8 cellular contexts compared by ENCODE assay signal in genomic region chr5:124741711-124742496, GRCh38. TPM values are rescaled to one million over a fixed set of nuclear protein-coding genes. Genes with fewer than 3 reads are reported as not detected.
A peak's percentile ranks its signal among the peaks of the same experiment; 100 is the strongest.
DNase-seq lines count a peak whose midpoint lies in the region; ATAC-seq and TF ChIP-seq lines count a peak whose summit lies in the region.

No MANE protein-coding gene starts in this region.

- H3K4me3 ChIP-seq in GM23338 = no peak overlapping the region; the same call in 1 of the 2 replicates
- H3K4me3 ChIP-seq in Panc1 (ENCODE audit: low read depth in 2 of 2, low read length in 2 of 2) = peak overlapping the region; percentile 79 to 82
- H3K4me3 ChIP-seq in fibroblast of lung (replicated peaks in 1 of 4; ENCODE audit: control extremely low read depth in 1 of 4, insufficient read depth in 1 of 4, low read depth in 3 of 4, low read length in 4 of 4) = peak overlapping the region in 3 of 4 experiments; percentile 69 to 97 (median 70)
- H3K4me3 ChIP-seq in sigmoid colon = peak overlapping the region in 3 of 4 donors; percentile 67 to 70 (median 69)
- H3K4me3 ChIP-seq in effector memory CD4-positive, alpha-beta T cell (ENCODE audit: insufficient read depth, low read depth, low read length, poor library complexity, severe bottlenecking) = no peak overlapping the region

- no peak for TF ChIP-seq POLR2A in sigmoid colon (IDR thresholded peaks at IDR 0.05)

- BruUV-seq in Panc1 (replicated peaks; lab: Mats Ljungman, UMichigan) = no TSS peak

- H3K4me1 ChIP-seq in GM23338 (ENCODE audit: insufficient read depth) (peaks cover 77% of the 10 kb centered on the region), Panc1 (ENCODE audit: control insufficient read depth, insufficient read depth, low read length) (peaks cover 51% of the 10 kb centered on the region), fibroblast of lung (ENCODE audit: control insufficient read depth, extremely low read depth, insufficient read depth, low read length) (peaks cover 6% of the 10 kb centered on the region), sigmoid colon (peaks cover 0 to 79% (median 60%) of the 10 kb centered on the region in 4 donors)
- H3K4me1 ChIP-seq in effector memory CD4-positive, alpha-beta T cell (ENCODE audit: control insufficient read depth, insufficient read depth, low read length, poor library complexity, severe bottlenecking) = no peaks in the 10 kb centered on the region

- H3K79me2 ChIP-seq in GM23338 (replicated peaks; ENCODE audit: insufficient read depth) (peaks cover 76% of the 10 kb centered on the region), fibroblast of lung (ENCODE audit: control insufficient read depth, insufficient read depth, low read length) (peaks cover 53% of the 10 kb centered on the region)

- H3K4me1 Mint-ChIP-seq in GM23338 = peaks cover 5% of the 10 kb centered on the region

- no peaks in the 10 kb centered on the region for H4K20me1 ChIP-seq in GM23338 (replicated peaks; ENCODE audit: insufficient read depth)
- no peaks in the 10 kb centered on the region for H4K20me1 ChIP-seq in fibroblast of lung (ENCODE audit: control insufficient read depth, extremely low read depth, insufficient read depth, low read length)

- in situ Hi-C loops in Panc1 (cut with HindIII; ENCODE audit: low pct_unique_long_range_greater_than_20kb, low sequenced_read_pairs) = no loop called here

- H2AFZ ChIP-seq in GM23338 (no peak overlapping the region), fibroblast of lung (ENCODE audit: low read length) (no peak overlapping the region)

- H3K4me2 ChIP-seq in GM23338 = peak overlapping the region; percentile 87
- peak overlapping the region; percentile 42 for H3K4me2 ChIP-seq in fibroblast of lung (ENCODE audit: extremely low read depth, insufficient read depth, low read length)

- H3K36me3 Mint-ChIP-seq in GM23338 (ENCODE audit: low read depth) = no peaks in the 10 kb centered on the region; the same call in 2 of the 3 replicates

- H3K9me3 ChIP-seq in Panc1 (ENCODE audit: control insufficient read depth, insufficient read depth, low read depth, low read length) (no peaks in the 10 kb centered on the region), fibroblast of lung (ENCODE audit: control insufficient read depth, insufficient read depth, low read depth, low read length) (no peaks in the 10 kb centered on the region), sigmoid colon (no peaks in the 10 kb centered on the region)
- no peaks in the 10 kb centered on the region for H3K9me3 ChIP-seq in effector memory CD4-positive, alpha-beta T cell (ENCODE audit: control insufficient read depth, low read length)

- POLR2A ChIA-PET in Panc1 (lab: Charles Lee) = interaction anchor here (0.7 kb wide), 1 partner anchor 1152 kb away, joined by 3 read pairs; no protein-coding TSS in a partner anchor

- TF ChIP-seq EP300 in sigmoid colon (IDR thresholded peaks at IDR 0.05) = no peak

- intact Hi-C loops in Panc1 (cut with micrococcal nuclease; ENCODE audit: unreplicated experiment) (loop anchor here (5.0 to 10.0 kb wide), 4 partner anchors 85 to 1070 kb away; no protein-coding TSS in a partner anchor), sigmoid colon (cut with DNase I) (loop anchor here (5.0 to 10.0 kb wide), 6 partner anchors 45 to 1047 kb away; no protein-coding TSS in a partner anchor)

- H3K27ac Mint-ChIP-seq in GM23338 = no peak overlapping the region

- no peaks in the 10 kb centered on the region for H3K9me2 ChIP-seq in GM23338 (ENCODE audit: insufficient read depth)

- no peak for TF ChIP-seq CTCF in GM23338 (conservative IDR thresholded peaks at IDR 0.05; ENCODE audit: low read depth in 2 of 2)
- TF ChIP-seq CTCF in Panc1 (IDR thresholded peaks at IDR 0.05) = no peak
- no peak for TF ChIP-seq CTCF in fibroblast of lung (conservative IDR thresholded peaks at IDR 0.05 in 1 of 2, IDR thresholded peaks at IDR 0.05 in 1 of 2; ENCODE audit: low read depth in 1 of 2, low read length in 2 of 2)
- no peak for TF ChIP-seq CTCF in sigmoid colon (IDR thresholded peaks at IDR 0.05)

- DNase-seq in GM23338 (ENCODE audit: low spot score) = peak; percentile 54
- DNase-seq in Panc1 (ENCODE audit: low read depth, low spot score) = no peak
- peak; percentile 92 to 99 for DNase-seq in fibroblast of lung (ENCODE audit: low read depth in 2 of 2)
- DNase-seq in sigmoid colon = no peak
- no peak for DNase-seq in germinal center (ENCODE audit: low spot score)
- DNase-seq in CD1c-positive myeloid dendritic cell (ENCODE audit: extremely low spot score) = no peak
- DNase-seq in effector memory CD4-positive, alpha-beta T cell = no peak

- H3K27me3 Mint-ChIP-seq in GM23338 (ENCODE audit: insufficient read depth, low read depth, poor library complexity) = peaks cover 4% of the 10 kb centered on the region

- no peak overlapping the region for H3K9ac ChIP-seq in fibroblast of lung (ENCODE audit: insufficient read depth, low read length)

- ATAC-seq in GM23338 (no peak), Panc1 (peak; percentile 66), GM18498 (IDR thresholded peaks at IDR 0.05; ENCODE audit: unreplicated experiment) (no peak)

- peaks cover 2% of the 10 kb centered on the region; the same call in 1 of the 3 replicates for H3K9me3 Mint-ChIP-seq in GM23338

- no peak overlapping the region for H3K27ac ChIP-seq in GM23338 (ENCODE audit: low read depth)
- H3K27ac ChIP-seq in Panc1 (ENCODE audit: low read length) = peak overlapping the region; percentile 100
- peak overlapping the region; percentile 65 for H3K27ac ChIP-seq in fibroblast of lung (ENCODE audit: insufficient read depth, low read length)
- H3K27ac ChIP-seq in sigmoid colon = peak overlapping the region; percentile 92 to 93 (median 93)
- no peak overlapping the region for H3K27ac ChIP-seq in effector memory CD4-positive, alpha-beta T cell (ENCODE audit: insufficient read depth, low read length, poor library complexity, severe bottlenecking)

- CTCF ChIA-PET in Panc1 (lab: Charles Lee) = interaction anchor here (0.6 kb wide), 1 partner anchor 1858 kb away, joined by 3 read pairs; no protein-coding TSS in a partner anchor

- H3K36me3 ChIP-seq in GM23338 (ENCODE audit: insufficient read depth) = no peaks in the 10 kb centered on the region
- H3K36me3 ChIP-seq in Panc1 (ENCODE audit: control insufficient read depth, insufficient read depth, low read length) = no peaks in the 10 kb centered on the region
- no peaks in the 10 kb centered on the region for H3K36me3 ChIP-seq in fibroblast of lung (ENCODE audit: control insufficient read depth, insufficient read depth, low read length)
- H3K36me3 ChIP-seq in sigmoid colon = no peaks in the 10 kb centered on the region
- no peaks in the 10 kb centered on the region for H3K36me3 ChIP-seq in effector memory CD4-positive, alpha-beta T cell (ENCODE audit: control insufficient read depth, insufficient read depth, low read length)

- no peak overlapping the region; the same call in 2 of the 3 replicates for H3K4me3 Mint-ChIP-seq in GM23338

- 13 to 60% methylated on average over 4 of the region's 4 CpGs for WGBS in sigmoid colon, 2 donors

- H3F3A ChIP-seq in GM23338 (replicated peaks; ENCODE audit: low read depth) = no peaks in the 10 kb centered on the region

- H3K27me3 ChIP-seq in GM23338 (ENCODE audit: insufficient read depth) (no peaks in the 10 kb centered on the region; the same call in 1 of the 2 replicates), Panc1 (ENCODE audit: control insufficient read depth, insufficient read depth, low read length) (no peaks in the 10 kb centered on the region), fibroblast of lung (ENCODE audit: control insufficient read depth, insufficient read depth, low read length) (no peaks in the 10 kb centered on the region), sigmoid colon (no peaks in the 10 kb centered on the region)
- H3K27me3 ChIP-seq in effector memory CD4-positive, alpha-beta T cell (replicated peaks; ENCODE audit: control insufficient read depth, insufficient read depth, low read length, poor library complexity, severe bottlenecking) = peaks cover 11% of the 10 kb centered on the region

TF ChIP-seq in GM23338, 12 proteins besides CTCF, POLR2A, EP300 and RAD21 (continues in another document):
- TF ChIP-seq JUNB (IDR thresholded peaks at IDR 0.05; ENCODE audit: unreplicated experiment) (no peak), NANOG (IDR thresholded peaks at IDR 0.05; ENCODE audit: borderline replicate concordance) (no peak)
- TF ChIP-seq, protein P1, sequence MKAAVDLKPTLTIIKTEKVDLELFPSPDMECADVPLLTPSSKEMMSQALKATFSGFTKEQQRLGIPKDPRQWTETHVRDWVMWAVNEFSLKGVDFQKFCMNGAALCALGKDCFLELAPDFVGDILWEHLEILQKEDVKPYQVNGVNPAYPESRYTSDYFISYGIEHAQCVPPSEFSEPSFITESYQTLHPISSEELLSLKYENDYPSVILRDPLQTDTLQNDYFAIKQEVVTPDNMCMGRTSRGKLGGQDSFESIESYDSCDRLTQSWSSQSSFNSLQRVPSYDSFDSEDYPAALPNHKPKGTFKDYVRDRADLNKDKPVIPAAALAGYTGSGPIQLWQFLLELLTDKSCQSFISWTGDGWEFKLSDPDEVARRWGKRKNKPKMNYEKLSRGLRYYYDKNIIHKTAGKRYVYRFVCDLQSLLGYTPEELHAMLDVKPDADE (IDR thresholded peaks at IDR 0.05) = no peak

RNA-seq across cellular contexts. Expression of gene ZNF608, which starts 4.5 kb away (rescaled TPM):
- 39.7 and 42.4 TPM in 2 replicates for total RNA-seq in GM23338 (2014; rRNA removed; shearing (Covaris generic))
- 20.0 and 20.5 TPM in 2 replicates for polyA plus RNA-seq in GM23338 (2016; fragmentation: Nextera tagmentation; extraction: Ambion mirVana)
- 37.5 TPM for total RNA-seq in Panc1 (2021; ENCODE audit: unreplicated experiment)
- 22.8 TPM for polyA plus RNA-seq in Panc1 (2012; ENCODE audit: insufficient read length)
- 18.0 and 25.3 TPM in 2 replicates for total RNA-seq in fibroblast of lung
- polyA plus RNA-seq in fibroblast of lung = 12.4 and 16.5 TPM in 2 replicates
- 11.4 and 12.2 TPM in 2 replicates for polyA plus RNA-seq in fibroblast of lung (2012)
- 7.8 and 16.1 TPM in 2 replicates for polyA minus RNA-seq in fibroblast of lung (ENCODE audit: low replicate concordance)
- total RNA-seq in sigmoid colon = 10 to 100 TPM; 17.9 to 30.7 (median 24.0) TPM
- polyA plus RNA-seq in sigmoid colon = 1 to 10 TPM; 5.1 to 9.4 (median 6.6) TPM

Comparison
In these comparisons a context has a peak if more than half of its experiments do, and no peak if none do; other contexts are left out.
1. DNase-seq: peak in GM23338 (single experiment) and fibroblast of lung (2 of 2); none in Panc1 (single experiment), sigmoid colon (single experiment), germinal center (single experiment), CD1c-positive myeloid dendritic cell (single experiment) and effector memory CD4-positive, alpha-beta T cell (0 of 3).
2. H3K27ac ChIP-seq: peak in Panc1 (single experiment), fibroblast of lung (single experiment) and sigmoid colon (4 of 4); none in GM23338 (single experiment) and effector memory CD4-positive, alpha-beta T cell (single experiment).
3. H3K4me3 ChIP-seq: peak in Panc1 (2 of 2), fibroblast of lung (3 of 4) and sigmoid colon (3 of 4); none in GM23338 (single experiment) and effector memory CD4-positive, alpha-beta T cell (single experiment).